ENCODE assay signal across 23 cellular contexts in the genomic region with DNA sequence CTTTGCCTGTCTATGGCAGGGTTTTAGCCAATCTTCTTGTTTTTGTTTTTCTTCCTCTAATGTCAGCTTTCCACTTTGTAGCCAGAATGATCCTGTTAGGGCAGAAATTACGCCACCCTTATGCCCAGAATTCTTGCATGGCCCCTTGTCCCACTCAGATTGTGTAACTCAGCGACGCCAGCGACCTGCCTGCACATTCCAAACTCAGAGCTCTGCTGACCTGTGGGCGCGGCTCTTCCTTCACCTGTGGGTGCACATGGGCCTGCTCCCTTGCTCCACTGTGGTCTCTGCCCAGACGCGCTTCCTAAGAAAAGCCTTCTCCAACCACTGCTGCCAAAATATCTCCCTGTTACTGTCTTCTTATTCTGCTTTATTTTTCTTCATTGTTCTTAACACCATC. TPM values are rescaled to one million over a fixed set of nuclear protein-coding genes. Genes with fewer than 3 reads are reported as not detected.
"Had no signal": no experiment of that assay in that cellular context is flagged by ENCODE, and none has a peak within 500 bp of the region (broad histone marks: within the 10 kb centered on the region; RNA-seq: fewer than 3 reads in every experiment).

No MANE protein-coding gene starts in this region.

- H3K27ac ChIP-seq: coronary artery, gastrocnemius medialis, neural progenitor cell, prostate gland, right atrium auricular region, suprapubic skin, transverse colon had no signal

- H3K9me3 Mint-ChIP-seq: effector memory CD8-positive, alpha-beta T cell; naive thymus-derived CD4-positive, alpha-beta T cell; nephron; neural progenitor cell; stimulated activated naive CD8-positive, alpha-beta T cell treated with anti-CD3 and anti-CD28 coated beads, Interleukin-15, amount 100 ng/mL, for 72 hours had no signal

- H2AFZ ChIP-seq: neural progenitor cell had no signal

- H3K4me3 Mint-ChIP-seq: effector memory CD8-positive, alpha-beta T cell; naive thymus-derived CD4-positive, alpha-beta T cell; nephron; neural progenitor cell; stimulated activated naive CD8-positive, alpha-beta T cell treated with anti-CD3 and anti-CD28 coated beads, Interleukin-15, amount 100 ng/mL, for 72 hours had no signal

- H3K27me3 ChIP-seq: gastrocnemius medialis, neural progenitor cell, right atrium auricular region, transverse colon had no signal

- H3K27me3 Mint-ChIP-seq: stimulated activated naive CD8-positive, alpha-beta T cell treated with anti-CD3 and anti-CD28 coated beads, Interleukin-15, amount 100 ng/mL, for 72 hours had no signal

- H3K36me3 ChIP-seq: gastrocnemius medialis, neural progenitor cell, prostate gland, right atrium auricular region, suprapubic skin, transverse colon had no signal

- H3K4me1 ChIP-seq: gastrocnemius medialis, neural progenitor cell, prostate gland, right atrium auricular region, suprapubic skin, transverse colon had no signal

- DNase-seq: dermis blood vessel endothelial cell; effector memory CD8-positive, alpha-beta T cell; gastrocnemius medialis; head of caudate nucleus; mammary epithelial cell; mesendoderm; midbrain; naive thymus-derived CD4-positive, alpha-beta T cell; stimulated activated CD4-positive, alpha-beta T cell treated with anti-CD3 and anti-CD28 coated beads, Interleukin-12 subunit alpha, Interleukin-12 subunit beta, amount 100 ng/mL, for 4 hours; stimulated activated CD4-positive, alpha-beta T cell treated with anti-CD3 and anti-CD28 coated beads, Interleukin-1b, Interleukin-23, amount 100 ng/mL, for 48 hours; stimulated activated CD4-positive, alpha-beta T cell treated with anti-CD3 and anti-CD28 coated beads, Interleukin-4, amount 100 ng/mL, for 1 hour; stimulated activated CD8-positive, alpha-beta memory T cell treated with anti-CD3 and anti-CD28 coated beads, Interleukin-4, amount 100 ng/mL, for 48 hours; stimulated activated naive CD4-positive, alpha-beta T cell; stimulated activated naive CD8-positive, alpha-beta T cell treated with anti-CD3 and anti-CD28 coated beads, Interleukin-15, amount 100 ng/mL, for 72 hours; transverse colon had no signal

- H3K4me3 ChIP-seq: coronary artery, gastrocnemius medialis, neural progenitor cell, prostate gland, right atrium auricular region, smooth muscle cell, suprapubic skin, transverse colon had no signal

- H3K9me3 ChIP-seq: gastrocnemius medialis, prostate gland, right atrium auricular region, suprapubic skin, transverse colon had no signal

- ATAC-seq: effector memory CD8-positive, alpha-beta T cell; gastrocnemius medialis; naive thymus-derived CD4-positive, alpha-beta T cell; sciatic nerve; stimulated activated naive CD8-positive, alpha-beta T cell treated with anti-CD3 and anti-CD28 coated beads, Interleukin-15, amount 100 ng/mL, for 72 hours had no signal

- H3K4me2 ChIP-seq: neural progenitor cell, smooth muscle cell had no signal

- H3K27ac Mint-ChIP-seq: effector memory CD8-positive, alpha-beta T cell; nephron; neural progenitor cell; stimulated activated naive CD8-positive, alpha-beta T cell treated with anti-CD3 and anti-CD28 coated beads, Interleukin-15, amount 100 ng/mL, for 72 hours had no signal

- H3K36me3 Mint-ChIP-seq: naive thymus-derived CD4-positive, alpha-beta T cell had no signal

RNA-seq across cellular contexts. Expression of a gene that starts 45.0 kb away (rescaled TPM):
- polyA plus RNA-seq: naive thymus-derived CD4-positive, alpha-beta T cell had no signal
